3 cellular contexts compared by ENCODE assay signal in genomic region chr17:17130077-17130844, GRCh38.
TF ChIP-seq lines count a peak whose summit lies in the region.

No MANE protein-coding gene starts in this region.

TF ChIP-seq in A549, 52 proteins besides CTCF, POLR2A, EP300 and RAD21:
- no peak for TF ChIP-seq JUNB (IDR thresholded peaks at IDR 0.05)
- TF ChIP-seq FOXS1 (CRISPR knock-in tag; IDR thresholded peaks at IDR 0.05) = no peak
- TF ChIP-seq NPAS2 (CRISPR knock-in tag; IDR thresholded peaks at IDR 0.05; ENCODE audit: borderline replicate concordance) = no peak
- no peak for TF ChIP-seq CHD4 (IDR thresholded peaks at IDR 0.05; ENCODE audit: borderline replicate concordance)
- no peak for TF ChIP-seq CBX2 (IDR thresholded peaks at IDR 0.05; ENCODE audit: borderline replicate concordance, low read depth)
- no peak for TF ChIP-seq ZC3H11A (IDR thresholded peaks at IDR 0.05)
- no peak for TF ChIP-seq SREBF2 (IDR thresholded peaks at IDR 0.05)
- TF ChIP-seq HOXA7 (CRISPR knock-in tag; IDR thresholded peaks at IDR 0.05) = no peak
- no peak for TF ChIP-seq CBX8 (IDR thresholded peaks at IDR 0.05)
- no peak for TF ChIP-seq REST (IDR thresholded peaks at IDR 0.05)
- TF ChIP-seq MYC (IDR thresholded peaks at IDR 0.05; ENCODE audit: borderline replicate concordance, low read length) = no peak
- no peak for TF ChIP-seq NR3C1 (IDR thresholded peaks at IDR 0.05)
- no peak for TF ChIP-seq GATA3 (IDR thresholded peaks at IDR 0.05; ENCODE audit: borderline replicate concordance)
- no peak for TF ChIP-seq HOXB13 (CRISPR knock-in tag; IDR thresholded peaks at IDR 0.05; ENCODE audit: low read depth)
- no peak for TF ChIP-seq BCL3 (IDR thresholded peaks at IDR 0.05)
- no peak for TF ChIP-seq ZSCAN20 (CRISPR knock-in tag; IDR thresholded peaks at IDR 0.05)
- no peak for TF ChIP-seq FOSL2 (IDR thresholded peaks at IDR 0.05)
- no peak for TF ChIP-seq FOSL2 (CRISPR knock-in tag; IDR thresholded peaks at IDR 0.05)

TF ChIP-seq in GM12878, 131 proteins besides CTCF, POLR2A, EP300 and RAD21:
- TF ChIP-seq MEF2B (IDR thresholded peaks at IDR 0.05; ENCODE audit: partially characterized antibody, poor library complexity, severe bottlenecking) (no peak), ZBTB11 (CRISPR knock-in tag; IDR thresholded peaks at IDR 0.05) (no peak), CREM (IDR thresholded peaks at IDR 0.05; ENCODE audit: low read depth) (no peak)
TF ChIP-seq in GM12878: peak in this region for 0.

TF ChIP-seq in HepG2, 621 proteins besides CTCF, POLR2A, EP300 and RAD21:
- TF ChIP-seq ZNF547 (CRISPR knock-in tag; IDR thresholded peaks at IDR 0.05) (no peak), STAG1 (CRISPR knock-in tag; IDR thresholded peaks at IDR 0.05) (peak; percentile 72), PCBP2 (optimal IDR thresholded peaks at IDR 0.05; ENCODE audit: low read depth, low read length, poor library complexity, severe bottlenecking) (peak; percentile 52)
